In the genomic region with DNA sequence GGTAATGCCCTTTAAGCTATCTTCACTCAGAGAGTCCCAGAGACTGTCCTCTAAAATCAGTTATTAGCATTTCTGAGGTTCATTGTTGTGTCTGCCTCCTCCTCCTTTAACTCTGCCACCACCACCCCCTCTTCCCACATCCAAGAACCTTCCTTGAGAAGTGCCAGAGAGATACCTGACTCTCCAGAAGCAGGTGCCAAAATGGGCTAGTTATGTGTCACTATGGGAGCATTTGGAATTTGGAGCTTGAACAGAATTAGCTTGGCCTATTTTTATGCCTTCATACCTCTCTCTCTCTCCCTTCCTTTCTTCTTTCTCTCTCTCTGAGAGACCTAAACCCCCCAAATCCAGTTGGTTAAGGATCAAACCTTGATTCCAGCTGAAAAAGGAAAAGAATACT, we compare ENCODE assay signal across 31 cellular contexts.
"Had no signal": no experiment of that assay in that cellular context is flagged by ENCODE, and none has a peak within 500 bp of the region (broad histone marks: within the 10 kb centered on the region; RNA-seq: fewer than 3 reads in every experiment).

No MANE protein-coding gene starts in this region.

- H3K9me3 ChIP-seq: Peyer's patch had no signal

- DNase-seq: activated CD4-positive, alpha-beta memory T cell treated with anti-CD3 and anti-CD28 coated beads, Interleukin-2, amount 10 ng/mL, durations not matched to agents 7 days and 5 days; activated CD4-positive, alpha-beta T cell treated with anti-CD3 and anti-CD28 coated beads for 1 hour; activated CD4-positive, alpha-beta T cell treated with anti-CD3 and anti-CD28 coated beads for 48 hours; activated CD4-positive, CD25-positive, alpha-beta regulatory T cell; activated CD8-positive, alpha-beta memory T cell treated with anti-CD3 and anti-CD28 coated beads for 24 hours; activated CD8-positive, alpha-beta memory T cell treated with anti-CD3 and anti-CD28 coated beads, Interleukin-2, amount 10 ng/mL, durations not matched to agents 7 days and 5 days; activated CD8-positive, alpha-beta memory T cell treated with anti-CD3 and anti-CD28 coated beads, Interleukin-2, amount 50 U/mL, for 48 hours; activated effector memory CD4-positive, alpha-beta T cell treated with Interleukin-2 at 50 U/mL for 16 hours; activated naive CD4-positive, alpha-beta T cell treated with anti-CD3 and anti-CD28 coated beads, Interleukin-2, amount 10 ng/mL, durations not matched to agents 7 days and 5 days; activated naive CD8-positive, alpha-beta T cell treated with anti-CD3 and anti-CD28 coated beads, Interleukin-2, amount 50 U/mL, for 24 hours; activated T-cell treated with anti-CD3 and anti-CD28 coated beads, Interleukin-2, amount 50 U/mL, for 48 hours; anterior cingulate cortex; caudate nucleus; Karpas-422; KBM-7; NCI-H1105; NCI-H1436; NCI-H1694; NCI-H1930; NCI-H345; NCI-H524 treated with DMSO at 0.1 percent for 48 hours; PC-3; Peyer's patch; RPMI8226; SHP77 treated with DMSO at 0.1 percent for 48 hours; T-helper 1 cell; T-helper 2 cell; T-helper 9 cell; WERI-Rb-1 had no signal

- H3K27ac ChIP-seq: WERI-Rb-1 had no signal

- FAIRE-seq: bronchial epithelial cell had no signal

- H3K4me1 ChIP-seq: Peyer's patch had no signal

- ATAC-seq: activated CD8-positive, alpha-beta memory T cell treated with anti-CD3 and anti-CD28 coated beads, Interleukin-2, amount 10 ng/mL, durations not matched to agents 7 days and 5 days; activated naive CD8-positive, alpha-beta T cell treated with anti-CD3 and anti-CD28 coated beads, Interleukin-2, amount 50 U/mL, for 24 hours; PC-3; SK-N-SH treated with all-trans-retinoic acid at 6 μM for 48 hours had no signal

- H3K27me3 ChIP-seq: Peyer's patch had no signal

- H3K4me3 ChIP-seq: Peyer's patch had no signal

- H3K36me3 ChIP-seq: Peyer's patch had no signal
